1 cellular context compared by ENCODE assay signal in genomic region chr4:54571293-54571723, GRCh38.
TF ChIP-seq lines count a peak whose summit lies in the region.

No MANE protein-coding gene starts in this region.

TF ChIP-seq in K562, 482 proteins besides CTCF, POLR2A, EP300 and RAD21 (continued from another document and continues in another):
- TF ChIP-seq, protein P1, sequence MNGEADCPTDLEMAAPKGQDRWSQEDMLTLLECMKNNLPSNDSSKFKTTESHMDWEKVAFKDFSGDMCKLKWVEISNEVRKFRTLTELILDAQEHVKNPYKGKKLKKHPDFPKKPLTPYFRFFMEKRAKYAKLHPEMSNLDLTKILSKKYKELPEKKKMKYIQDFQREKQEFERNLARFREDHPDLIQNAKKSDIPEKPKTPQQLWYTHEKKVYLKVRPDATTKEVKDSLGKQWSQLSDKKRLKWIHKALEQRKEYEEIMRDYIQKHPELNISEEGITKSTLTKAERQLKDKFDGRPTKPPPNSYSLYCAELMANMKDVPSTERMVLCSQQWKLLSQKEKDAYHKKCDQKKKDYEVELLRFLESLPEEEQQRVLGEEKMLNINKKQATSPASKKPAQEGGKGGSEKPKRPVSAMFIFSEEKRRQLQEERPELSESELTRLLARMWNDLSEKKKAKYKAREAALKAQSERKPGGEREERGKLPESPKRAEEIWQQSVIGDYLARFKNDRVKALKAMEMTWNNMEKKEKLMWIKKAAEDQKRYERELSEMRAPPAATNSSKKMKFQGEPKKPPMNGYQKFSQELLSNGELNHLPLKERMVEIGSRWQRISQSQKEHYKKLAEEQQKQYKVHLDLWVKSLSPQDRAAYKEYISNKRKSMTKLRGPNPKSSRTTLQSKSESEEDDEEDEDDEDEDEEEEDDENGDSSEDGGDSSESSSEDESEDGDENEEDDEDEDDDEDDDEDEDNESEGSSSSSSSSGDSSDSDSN (IDR thresholded peaks at IDR 0.05; ENCODE audit: borderline replicate concordance in 1 of 2, low read depth in 2 of 2, low read length in 2 of 2), result no peak
- TF ChIP-seq ARNT (IDR thresholded peaks at IDR 0.05), result peak; percentile 83 to 84
- no peak for TF ChIP-seq BMI1 (IDR thresholded peaks at IDR 0.05; ENCODE audit: low read length)
- TF ChIP-seq HDAC2 (IDR thresholded peaks at IDR 0.05), result peak; percentile 85
- no peak for TF ChIP-seq GMEB1 (CRISPR knock-in tag; IDR thresholded peaks at IDR 0.05)
- 0 out of 2 replicates have a peak, but pooled peaks have one; percentile 45 for TF ChIP-seq ZNF75A (CRISPR knock-in tag; IDR thresholded peaks at IDR 0.05)
- no peak for TF ChIP-seq SIX5 (IDR thresholded peaks at IDR 0.05; ENCODE audit: borderline replicate concordance in 1 of 2, insufficient read depth in 1 of 2, low read depth in 1 of 2, low read length in 2 of 2)
- TF ChIP-seq JUND (IDR thresholded peaks at IDR 0.05; ENCODE audit: borderline replicate concordance, low read depth, low read length), result peak; percentile 83
- peak; percentile 73; the same call in 1 of the 3 replicates for TF ChIP-seq JUND (tag; IDR thresholded peaks at IDR 0.05; ENCODE audit: borderline replicate concordance, low read depth, low read length)
- peak; percentile 86; the same call in 1 of the 2 replicates for TF ChIP-seq ZNF274 (IDR thresholded peaks at IDR 0.05; ENCODE audit: borderline replicate concordance, low read depth, low read length)
- TF ChIP-seq HDAC1 (IDR thresholded peaks at IDR 0.05), result peak; percentile 58 to 79; a peak in 3 of 4 replicates
- no peak for TF ChIP-seq PHB (CRISPR knock-in tag; IDR thresholded peaks at IDR 0.05)
- TF ChIP-seq TEAD1 (CRISPR knock-in tag; IDR thresholded peaks at IDR 0.05), result peak; percentile 70 to 91; a peak in 2 of 4 replicates
- peak; percentile 49; the same call in 1 of the 2 replicates for TF ChIP-seq SP1 (CRISPR knock-in tag; IDR thresholded peaks at IDR 0.05)
- TF ChIP-seq WHSC1 (IDR thresholded peaks at IDR 0.05; ENCODE audit: low read length), result no peak
- TF ChIP-seq SFPQ (IDR thresholded peaks at IDR 0.05; ENCODE audit: low read depth, low read length), result no peak
- no peak for TF ChIP-seq HNRNPL (IDR thresholded peaks at IDR 0.05; ENCODE audit: low read depth, low read length)
- TF ChIP-seq, protein P2, sequence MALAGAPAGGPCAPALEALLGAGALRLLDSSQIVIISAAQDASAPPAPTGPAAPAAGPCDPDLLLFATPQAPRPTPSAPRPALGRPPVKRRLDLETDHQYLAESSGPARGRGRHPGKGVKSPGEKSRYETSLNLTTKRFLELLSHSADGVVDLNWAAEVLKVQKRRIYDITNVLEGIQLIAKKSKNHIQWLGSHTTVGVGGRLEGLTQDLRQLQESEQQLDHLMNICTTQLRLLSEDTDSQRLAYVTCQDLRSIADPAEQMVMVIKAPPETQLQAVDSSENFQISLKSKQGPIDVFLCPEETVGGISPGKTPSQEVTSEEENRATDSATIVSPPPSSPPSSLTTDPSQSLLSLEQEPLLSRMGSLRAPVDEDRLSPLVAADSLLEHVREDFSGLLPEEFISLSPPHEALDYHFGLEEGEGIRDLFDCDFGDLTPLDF (CRISPR knock-in tag; IDR thresholded peaks at IDR 0.05), result no peak
- no peak for TF ChIP-seq ZC3H8 (IDR thresholded peaks at IDR 0.05)
- TF ChIP-seq HMBOX1 (IDR thresholded peaks at IDR 0.05), result peak; percentile 79; the same call in 1 of the 2 replicates
- TF ChIP-seq ZNF224 (CRISPR knock-in tag; IDR thresholded peaks at IDR 0.05), result no peak
- no peak for TF ChIP-seq FOXA1 (IDR thresholded peaks at IDR 0.05; ENCODE audit: borderline replicate concordance)
- TF ChIP-seq ELF4 (CRISPR knock-in tag; IDR thresholded peaks at IDR 0.05), result no peak
- TF ChIP-seq E2F5 (CRISPR knock-in tag; IDR thresholded peaks at IDR 0.05), result no peak
- TF ChIP-seq THAP7 (CRISPR knock-in tag; IDR thresholded peaks at IDR 0.05), result no peak
- no peak for TF ChIP-seq NFXL1 (CRISPR knock-in tag; IDR thresholded peaks at IDR 0.05)
- TF ChIP-seq CBX2 (IDR thresholded peaks at IDR 0.05; ENCODE audit: insufficient read depth, low read length, poor library complexity, severe bottlenecking), result no peak
- peak; percentile 25; the same call in 1 of the 2 replicates for TF ChIP-seq ZBTB2 (IDR thresholded peaks at IDR 0.05)
- no peak for TF ChIP-seq RFX1 (IDR thresholded peaks at IDR 0.05)
- TF ChIP-seq, protein P3, sequence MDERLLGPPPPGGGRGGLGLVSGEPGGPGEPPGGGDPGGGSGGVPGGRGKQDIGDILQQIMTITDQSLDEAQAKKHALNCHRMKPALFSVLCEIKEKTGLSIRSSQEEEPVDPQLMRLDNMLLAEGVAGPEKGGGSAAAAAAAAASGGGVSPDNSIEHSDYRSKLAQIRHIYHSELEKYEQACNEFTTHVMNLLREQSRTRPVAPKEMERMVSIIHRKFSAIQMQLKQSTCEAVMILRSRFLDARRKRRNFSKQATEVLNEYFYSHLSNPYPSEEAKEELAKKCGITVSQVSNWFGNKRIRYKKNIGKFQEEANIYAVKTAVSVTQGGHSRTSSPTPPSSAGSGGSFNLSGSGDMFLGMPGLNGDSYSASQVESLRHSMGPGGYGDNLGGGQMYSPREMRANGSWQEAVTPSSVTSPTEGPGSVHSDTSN (CRISPR knock-in tag; IDR thresholded peaks at IDR 0.05; ENCODE audit: low read depth), result no peak
- TF ChIP-seq, protein P3 (tag; conservative IDR thresholded peaks at IDR 0.05; ENCODE audit: low read depth), result no peak
- no peak for TF ChIP-seq ZNF511 (CRISPR knock-in tag; IDR thresholded peaks at IDR 0.05)
- TF ChIP-seq ZNF77 (CRISPR knock-in tag; IDR thresholded peaks at IDR 0.05), result no peak
- TF ChIP-seq ZFP30 (CRISPR knock-in tag; IDR thresholded peaks at IDR 0.05; ENCODE audit: borderline replicate concordance), result no peak
- TF ChIP-seq CHCHD3 (CRISPR knock-in tag; IDR thresholded peaks at IDR 0.05), result no peak
- TF ChIP-seq ZNF316 (IDR thresholded peaks at IDR 0.05), result no peak
- no peak for TF ChIP-seq SAFB2 (IDR thresholded peaks at IDR 0.05; ENCODE audit: borderline replicate concordance, low read depth, low read length, severe bottlenecking)
- peak; percentile 65 for TF ChIP-seq TAF9B (IDR thresholded peaks at IDR 0.05; ENCODE audit: partially characterized antibody)
- TF ChIP-seq TFAP4 (CRISPR knock-in tag; IDR thresholded peaks at IDR 0.05; ENCODE audit: borderline replicate concordance), result peak; percentile 98
- TF ChIP-seq E2F3 (CRISPR knock-in tag; IDR thresholded peaks at IDR 0.05), result no peak
- TF ChIP-seq ZNF561 (CRISPR knock-in tag; conservative IDR thresholded peaks at IDR 0.05), result no peak
- TF ChIP-seq PURB (CRISPR knock-in tag; IDR thresholded peaks at IDR 0.05; ENCODE audit: low read depth), result no peak
- no peak for TF ChIP-seq ZNF655 (CRISPR knock-in tag; IDR thresholded peaks at IDR 0.05)
- peak; percentile 78 for TF ChIP-seq MYC (IDR thresholded peaks at IDR 0.05; ENCODE audit: low read depth, low read length)
- TF ChIP-seq MYC (CRISPR knock-in tag; IDR thresholded peaks at IDR 0.05; ENCODE audit: borderline replicate concordance, low read depth), result no peak
- no peak for TF ChIP-seq FUS (optimal IDR thresholded peaks at IDR 0.05; ENCODE audit: low read depth, low read length)
- no peak for TF ChIP-seq XRCC3 (IDR thresholded peaks at IDR 0.05)
- TF ChIP-seq, protein P4, sequence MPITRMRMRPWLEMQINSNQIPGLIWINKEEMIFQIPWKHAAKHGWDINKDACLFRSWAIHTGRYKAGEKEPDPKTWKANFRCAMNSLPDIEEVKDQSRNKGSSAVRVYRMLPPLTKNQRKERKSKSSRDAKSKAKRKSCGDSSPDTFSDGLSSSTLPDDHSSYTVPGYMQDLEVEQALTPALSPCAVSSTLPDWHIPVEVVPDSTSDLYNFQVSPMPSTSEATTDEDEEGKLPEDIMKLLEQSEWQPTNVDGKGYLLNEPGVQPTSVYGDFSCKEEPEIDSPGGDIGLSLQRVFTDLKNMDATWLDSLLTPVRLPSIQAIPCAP (CRISPR knock-in tag; IDR thresholded peaks at IDR 0.05; ENCODE audit: borderline replicate concordance), result no peak
- TF ChIP-seq POU5F1 (IDR thresholded peaks at IDR 0.05; ENCODE audit: borderline replicate concordance, low read depth, low read length, partially characterized antibody), result no peak
